In the genomic region with DNA sequence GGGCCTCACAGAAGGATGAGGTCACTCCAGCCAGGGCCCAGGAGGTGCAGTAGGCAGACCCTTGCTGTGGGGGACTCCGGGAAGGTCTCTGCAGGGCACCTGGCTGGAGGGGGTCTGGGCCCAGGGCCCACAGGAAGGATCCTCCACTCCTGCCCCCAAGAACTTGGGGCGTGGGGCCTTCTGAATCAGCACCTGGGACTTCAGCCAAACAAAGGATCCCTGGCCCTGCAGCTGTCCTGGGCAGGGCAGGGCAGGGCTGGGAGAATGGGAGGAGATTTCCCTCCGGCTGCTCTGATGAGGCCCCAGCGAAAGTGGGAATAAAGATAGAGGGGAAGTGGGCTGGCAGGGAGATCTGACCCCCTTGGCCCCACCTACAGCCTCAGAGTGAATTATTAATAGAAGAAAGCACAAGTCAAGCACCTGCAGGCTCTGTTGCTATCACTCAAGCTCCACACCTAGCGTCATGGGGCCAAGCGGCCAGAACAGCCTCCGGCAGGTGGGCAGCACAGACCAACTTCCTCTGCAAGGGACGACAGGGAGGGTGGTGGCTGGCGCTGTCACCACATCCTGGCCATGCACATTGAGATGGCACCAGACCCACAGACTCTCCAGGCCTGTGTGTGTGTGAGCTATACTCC, we compare ENCODE assay signal across 9 cellular contexts.
A peak's percentile ranks its signal among the peaks of the same experiment; 100 is the strongest.
DNase-seq lines count a peak whose midpoint lies in the region; ATAC-seq and TF ChIP-seq lines count a peak whose summit lies in the region.
"Had no signal": no experiment of that assay in that cellular context is flagged by ENCODE, and none has a peak within 500 bp of the region (broad histone marks: within the 10 kb centered on the region; RNA-seq: fewer than 3 reads in every experiment).

No MANE protein-coding gene starts in this region.

- in situ Hi-C loops in mammary epithelial cell (cut with MboI; ENCODE audit: low sequenced_read_pairs in 2 of 2), result no loop called here

- peak in 5 of 10 experiments; percentile 6 to 22 (median 12) for DNase-seq in CD4-positive, alpha-beta T cell
- DNase-seq in LoVo (ENCODE audit: low spot score) (peak; percentile 82), mammary epithelial cell (peak; percentile 67), NCI-H2107 (lab: John Stamatoyannopoulos, UW) (no peak), NCI-H2029 treated with DMSO at 0.1 percent for 48 hours (lab: John Stamatoyannopoulos, UW) (no peak), NCI-H345 (lab: John Stamatoyannopoulos, UW) (no peak)
- DNase-seq in naive thymus-derived CD8-positive, alpha-beta T cell, result peak in 5 of 10 donors; percentile 16 to 43 (median 31)
- DNase-seq in effector CD8-positive, alpha-beta T cell (lab: John Stamatoyannopoulos, UW), result no peak
- DNase-seq: NCI-H748 treated with DMSO at 0.1 percent for 48 hours had no signal

- H3K36me3 ChIP-seq in mammary epithelial cell (ENCODE audit: insufficient read depth, low read length), result no peaks in the 10 kb centered on the region

- H4K20me1 ChIP-seq in mammary epithelial cell (ENCODE audit: insufficient read depth, low read length), result no peaks in the 10 kb centered on the region

- peak overlapping the region; percentile 70 for H3K27ac Mint-ChIP-seq in CD4-positive, alpha-beta T cell
- H3K27ac Mint-ChIP-seq in naive thymus-derived CD8-positive, alpha-beta T cell, result peak overlapping the region; percentile 85 to 99 (median 94)

- no peak for TF ChIP-seq CTCF in CD4-positive, alpha-beta T cell (IDR thresholded peaks at IDR 0.05)
- no peak for TF ChIP-seq CTCF in mammary epithelial cell (conservative IDR thresholded peaks at IDR 0.05 in 1 of 2, IDR thresholded peaks at IDR 0.05 in 1 of 2; ENCODE audit: extremely low read depth in 1 of 2, insufficient read depth in 1 of 2, low read depth in 1 of 2, low read length in 2 of 2)

- dilution Hi-C loops in mammary epithelial cell (cut with HindIII; ENCODE audit: low sequenced_read_pairs), result no loop called here

- H3K36me3 Mint-ChIP-seq in CD4-positive, alpha-beta T cell (ENCODE audit: low read depth), result peaks cover 26% of the 10 kb centered on the region
- H3K36me3 Mint-ChIP-seq in naive thymus-derived CD8-positive, alpha-beta T cell, result peaks cover 0 to 8% (median 2%) of the 10 kb centered on the region in 3 donors

- ATAC-seq in CD4-positive, alpha-beta T cell (ENCODE audit: poor library complexity), result peak; percentile 12
- peak; percentile 11 to 12 for ATAC-seq in naive thymus-derived CD8-positive, alpha-beta T cell

- no peaks in the 10 kb centered on the region for H3K27me3 ChIP-seq in CD4-positive, alpha-beta T cell (ENCODE audit: control insufficient read depth, insufficient read depth, low read length)
- H3K27me3 ChIP-seq in mammary epithelial cell (ENCODE audit: insufficient read depth, low read length), result no peaks in the 10 kb centered on the region

- 4% methylated on average over 5 of the region's 9 CpGs for WGBS in mammary epithelial cell (ENCODE audit: low coverage, missing lambda C conversion rate)

- intact Hi-C loops in CD4-positive, alpha-beta T cell (cut with DNase I, micrococcal nuclease), result no loop called here
- intact Hi-C loops in mammary epithelial cell (cut with micrococcal nuclease), result no loop called here

- H3K27me3 Mint-ChIP-seq in CD4-positive, alpha-beta T cell, result no peaks in the 10 kb centered on the region
- H3K27me3 Mint-ChIP-seq in naive thymus-derived CD8-positive, alpha-beta T cell, result no peaks in the 10 kb centered on the region

- no peak overlapping the region for H3K9ac ChIP-seq in mammary epithelial cell (ENCODE audit: insufficient read depth, low read length)

- peaks cover 36% of the 10 kb centered on the region for H3K4me1 ChIP-seq in mammary epithelial cell (ENCODE audit: insufficient read depth, low read length)

- H3K4me3 ChIP-seq in mammary epithelial cell (replicated peaks in 1 of 3; ENCODE audit: insufficient read depth in 1 of 3, low read depth in 2 of 3, low read length in 3 of 3), result no peak overlapping the region

- peak overlapping the region; percentile 48 for H3K4me3 Mint-ChIP-seq in CD4-positive, alpha-beta T cell
- H3K4me3 Mint-ChIP-seq in naive thymus-derived CD8-positive, alpha-beta T cell, result peak overlapping the region; percentile 43 to 85 (median 66)

- peak overlapping the region; percentile 50 for H3K4me2 ChIP-seq in mammary epithelial cell (ENCODE audit: insufficient read depth, low read depth, low read length)

- H3K27ac ChIP-seq in CD4-positive, alpha-beta T cell (ENCODE audit: low read depth, low read length), result peak overlapping the region; percentile 0
- H3K27ac ChIP-seq in mammary epithelial cell (ENCODE audit: insufficient read depth, low read depth, low read length), result peak overlapping the region; percentile 83

- POLR2A ChIA-PET in CD4-positive, alpha-beta T cell (lab: Charles Lee), result interaction anchor here (0.7 to 1.1 kb wide), 4 partner anchors 23 to 174 kb away, joined by 3 to 6 read pairs (median 4); no protein-coding TSS in a partner anchor
- POLR2A ChIA-PET in naive thymus-derived CD8-positive, alpha-beta T cell (lab: Charles Lee), result interaction anchor here (0.6 to 5.3 kb wide), 7 partner anchors 11 to 467 kb away, joined by 3 to 26 read pairs (median 3); partner anchors contain the start of gene TRERF1

- CTCF ChIA-PET in CD4-positive, alpha-beta T cell (lab: Charles Lee), result interaction anchor here (1.2 to 2.9 kb wide), 2 partner anchors 18 to 268 kb away, joined by 3 to 13 read pairs; no protein-coding TSS in a partner anchor
- CTCF ChIA-PET in mammary epithelial cell (lab: Charles Lee; ENCODE audit: low non-redundant PET), result no interaction called here

- no peaks in the 10 kb centered on the region for H3K79me2 ChIP-seq in mammary epithelial cell (ENCODE audit: insufficient read depth, low read length)

- no TSS peak for BruUV-seq in mammary epithelial cell (replicated peaks; lab: Mats Ljungman, UMichigan)

- peaks cover 45% of the 10 kb centered on the region for H3K4me1 Mint-ChIP-seq in CD4-positive, alpha-beta T cell (ENCODE audit: low read depth)
- H3K4me1 Mint-ChIP-seq in naive thymus-derived CD8-positive, alpha-beta T cell, result peaks cover 37 to 72% (median 59%) of the 10 kb centered on the region in 4 donors

- H2AFZ ChIP-seq in mammary epithelial cell (ENCODE audit: low read depth, low read length), result no peak overlapping the region

- no peaks in the 10 kb centered on the region for H3K9me3 ChIP-seq in CD4-positive, alpha-beta T cell (ENCODE audit: control insufficient read depth, low read length)
- no peaks in the 10 kb centered on the region for H3K9me3 ChIP-seq in mammary epithelial cell (replicated peaks; ENCODE audit: insufficient read depth, low read length)

- no peaks in the 10 kb centered on the region for H3K9me3 Mint-ChIP-seq in CD4-positive, alpha-beta T cell
- peaks cover 0 to 3% (median 0%) of the 10 kb centered on the region in 9 donors for H3K9me3 Mint-ChIP-seq in naive thymus-derived CD8-positive, alpha-beta T cell

Comparison
In these comparisons a context has a peak if more than half of its experiments do, and no peak if none do; other contexts are left out.
1. DNase-seq: peak in LoVo (single experiment) and mammary epithelial cell (single experiment); none in NCI-H2107 (single experiment), NCI-H2029 treated with DMSO at 0.1 percent for 48 hours (single experiment), effector CD8-positive, alpha-beta T cell (single experiment) and NCI-H345 (single experiment).